Comparison of ENCODE assay signal across 21 cellular contexts in genomic region chr21:46561448-46562095, GRCh38. TPM values are rescaled to one million over a fixed set of nuclear protein-coding genes. Genes with fewer than 3 reads are reported as not detected.
DNase-seq lines count a peak whose midpoint lies in the region; ATAC-seq and TF ChIP-seq lines count a peak whose summit lies in the region.
"Had no signal": no experiment of that assay in that cellular context is flagged by ENCODE, and none has a peak within 500 bp of the region (broad histone marks: within the 10 kb centered on the region; RNA-seq: fewer than 3 reads in every experiment).

No MANE protein-coding gene starts in this region.

- H3K4me3 Mint-ChIP-seq in CD4-positive, alpha-beta T cell = peak overlapping the region; percentile 75
- peak overlapping the region; percentile 77 for H3K4me3 Mint-ChIP-seq in activated CD8-positive, alpha-beta T cell treated with anti-CD3 and anti-CD28 coated beads for 36 hours
- H3K4me3 Mint-ChIP-seq in immature natural killer cell = peak overlapping the region in 3 of 5 donors; percentile 77 to 90 (median 79)
- H3K4me3 Mint-ChIP-seq: WTC11 had no signal

- CTCF ChIA-PET in CD4-positive, alpha-beta T cell (lab: Charles Lee) = interaction anchor here (0.6 to 2.3 kb wide), 3 partner anchors 9 to 78 kb away, joined by 3 to 7 read pairs (median 3); no protein-coding TSS in a partner anchor
- CTCF ChIA-PET in activated CD8-positive, alpha-beta T cell treated with anti-CD3 and anti-CD28 coated beads for 36 hours (lab: Charles Lee) = interaction anchor here (1.5 kb wide), 1 partner anchor 10 kb away, joined by 7 read pairs; no protein-coding TSS in a partner anchor

- H3K27me3 Mint-ChIP-seq in CD4-positive, alpha-beta T cell = no peaks in the 10 kb centered on the region
- H3K27me3 Mint-ChIP-seq in activated CD8-positive, alpha-beta T cell treated with anti-CD3 and anti-CD28 coated beads for 36 hours = no peaks in the 10 kb centered on the region
- peaks cover 5 to 22% (median 5%) of the 10 kb centered on the region in 3 donors for H3K27me3 Mint-ChIP-seq in immature natural killer cell (ENCODE audit: low read depth in 3 of 3)
- H3K27me3 Mint-ChIP-seq: progenitor cell of endocrine pancreas had no signal

- H3K27me3 ChIP-seq in BLaER1 (no peaks in the 10 kb centered on the region), tibial artery (no peaks in the 10 kb centered on the region)
- no peaks in the 10 kb centered on the region for H3K27me3 ChIP-seq in CD4-positive, alpha-beta T cell (ENCODE audit: control insufficient read depth, insufficient read depth, low read length)
- H3K27me3 ChIP-seq: ascending aorta, testis had no signal

- H3K27ac Mint-ChIP-seq in CD4-positive, alpha-beta T cell = peak overlapping the region; percentile 95
- peak overlapping the region; percentile 98 for H3K27ac Mint-ChIP-seq in activated CD8-positive, alpha-beta T cell treated with anti-CD3 and anti-CD28 coated beads for 36 hours
- H3K27ac Mint-ChIP-seq in immature natural killer cell = peak overlapping the region; percentile 67 to 100 (median 96)
- H3K27ac Mint-ChIP-seq: progenitor cell of endocrine pancreas, WTC11 had no signal

- no peak overlapping the region for H3K27ac ChIP-seq in BLaER1
- peak overlapping the region; percentile 84 for H3K27ac ChIP-seq in CD4-positive, alpha-beta T cell (ENCODE audit: low read depth, low read length)
- H3K27ac ChIP-seq in tibial artery = no peak overlapping the region
- H3K27ac ChIP-seq: ascending aorta, epithelial cell of prostate, testis had no signal

- peaks cover 81% of the 10 kb centered on the region for H3K4me1 Mint-ChIP-seq in CD4-positive, alpha-beta T cell (ENCODE audit: low read depth)
- H3K4me1 Mint-ChIP-seq in activated CD8-positive, alpha-beta T cell treated with anti-CD3 and anti-CD28 coated beads for 36 hours (ENCODE audit: low read depth) = peaks cover 63% of the 10 kb centered on the region
- peaks cover 35 to 56% of the 10 kb centered on the region in 2 donors for H3K4me1 Mint-ChIP-seq in immature natural killer cell
- H3K4me1 Mint-ChIP-seq: WTC11 had no signal

- intact Hi-C loops in CD4-positive, alpha-beta T cell (cut with DNase I, micrococcal nuclease) = loop anchor here in 1 of 2 experiments (5.0 kb wide), 1 partner anchor 39 kb away; no protein-coding TSS in a partner anchor
- intact Hi-C loops in activated CD8-positive, alpha-beta T cell treated with anti-CD3 and anti-CD28 coated beads for 36 hours (cut with micrococcal nuclease) = no loop called here
- intact Hi-C loops in tibial artery (cut with DNase I; ENCODE audit: low total_unique reads) = no loop called here

- peak overlapping the region; percentile 71 for H3K4me2 ChIP-seq in BLaER1

- H3K4me3 ChIP-seq in BLaER1 (no peak overlapping the region), tibial artery (no peak overlapping the region)
- H3K4me3 ChIP-seq: ascending aorta, testis had no signal

- no peak for ATAC-seq in CD4-positive, alpha-beta T cell (ENCODE audit: poor library complexity)
- ATAC-seq in activated CD8-positive, alpha-beta T cell treated with anti-CD3 and anti-CD28 coated beads for 36 hours = peak; percentile 17
- ATAC-seq in HG02610 (IDR thresholded peaks at IDR 0.05; ENCODE audit: unreplicated experiment) (no peak), HG02759 (IDR thresholded peaks at IDR 0.05; ENCODE audit: unreplicated experiment) (no peak)
- ATAC-seq: WTC11 had no signal

- no peaks in the 10 kb centered on the region for H3K9me3 Mint-ChIP-seq in CD4-positive, alpha-beta T cell
- no peaks in the 10 kb centered on the region for H3K9me3 Mint-ChIP-seq in activated CD8-positive, alpha-beta T cell treated with anti-CD3 and anti-CD28 coated beads for 36 hours
- H3K9me3 Mint-ChIP-seq in immature natural killer cell = no peaks in the 10 kb centered on the region
- H3K9me3 Mint-ChIP-seq: WTC11 had no signal

- TF ChIP-seq CTCF in CD4-positive, alpha-beta T cell (IDR thresholded peaks at IDR 0.05) = no peak
- no peak for TF ChIP-seq CTCF in activated CD8-positive, alpha-beta T cell treated with anti-CD3 and anti-CD28 coated beads for 36 hours (IDR thresholded peaks at IDR 0.05)
- TF ChIP-seq CTCF in tibial artery (IDR thresholded peaks at IDR 0.05) = no peak

- no peak overlapping the region for H3K9ac ChIP-seq in BLaER1

- peaks cover 92% of the 10 kb centered on the region for H3K36me3 Mint-ChIP-seq in CD4-positive, alpha-beta T cell (ENCODE audit: low read depth)
- peaks cover 62% of the 10 kb centered on the region for H3K36me3 Mint-ChIP-seq in activated CD8-positive, alpha-beta T cell treated with anti-CD3 and anti-CD28 coated beads for 36 hours (ENCODE audit: low read depth)
- H3K36me3 Mint-ChIP-seq in immature natural killer cell = peaks cover 47 to 82% (median 56%) of the 10 kb centered on the region in 3 donors

- H3K4me1 ChIP-seq in BLaER1 (peaks cover 31% of the 10 kb centered on the region), tibial artery (no peaks in the 10 kb centered on the region)
- H3K4me1 ChIP-seq: ascending aorta had no signal

- H3K36me3 ChIP-seq in BLaER1 (peaks cover 76% of the 10 kb centered on the region), tibial artery (peaks cover 68 to 98% (median 89%) of the 10 kb centered on the region in 3 donors)

- no peaks in the 10 kb centered on the region for H3K9me3 ChIP-seq in BLaER1
- H3K9me3 ChIP-seq in CD4-positive, alpha-beta T cell (ENCODE audit: control insufficient read depth, low read length) = no peaks in the 10 kb centered on the region
- H3K9me3 ChIP-seq in tibial artery = no peaks in the 10 kb centered on the region
- H3K9me3 ChIP-seq: ascending aorta, testis had no signal

- H4K20me1 ChIP-seq in BLaER1 = no peaks in the 10 kb centered on the region

- no peak for DNase-seq in CD4-positive, alpha-beta T cell
- DNase-seq in activated CD8-positive, alpha-beta T cell treated with anti-CD3 and anti-CD28 coated beads for 36 hours = peak; percentile 53
- DNase-seq in immature natural killer cell = no peak
- DNase-seq in tibial artery = no peak
- DNase-seq: activated gamma-delta T cell treated with Interleukin-2 at 50 U/mL for 16 hours, caudate nucleus, DND-41, NCI-H1694 treated with DMSO at 0.1 percent for 48 hours, NCI-H2171 treated with DMSO at 0.1 percent for 48 hours, NCI-H526 treated with DMSO at 0.1 percent for 48 hours, T-helper 9 cell, testis had no signal

- POLR2A ChIA-PET in CD4-positive, alpha-beta T cell (lab: Charles Lee) = interaction anchor here (3.1 to 8.0 kb wide), 3 partner anchors 10 to 74 kb away, joined by 16 to 114 read pairs (median 33); partner anchors contain the start of gene PRMT2
- POLR2A ChIA-PET in activated CD8-positive, alpha-beta T cell treated with anti-CD3 and anti-CD28 coated beads for 36 hours (lab: Charles Lee) = interaction anchor here (3.0 kb wide), 1 partner anchor 10 kb away, joined by 12 read pairs; no protein-coding TSS in a partner anchor

RNA-seq across cellular contexts. Expression of gene S100B, which starts 43.3 kb away (rescaled TPM):
- total RNA-seq in CD4-positive, alpha-beta T cell = under 1 TPM; 0.47 to 0.52 TPM
- total RNA-seq in activated CD8-positive, alpha-beta T cell treated with anti-CD3 and anti-CD28 coated beads for 36 hours = 1 to 10 TPM; 2.7 to 3.0 TPM
- polyA plus RNA-seq in immature natural killer cell = 100 to 1,000 TPM in 1 of 3 donors, 10 to 100 TPM in 2; 12.6 to 138 (median 67.6) TPM
- total RNA-seq: fibroblast of villous mesenchyme, LHCN-M2, progenitor cell of endocrine pancreas had no signal
